ENCODE assay signal across 1 cellular context in the genomic region with DNA sequence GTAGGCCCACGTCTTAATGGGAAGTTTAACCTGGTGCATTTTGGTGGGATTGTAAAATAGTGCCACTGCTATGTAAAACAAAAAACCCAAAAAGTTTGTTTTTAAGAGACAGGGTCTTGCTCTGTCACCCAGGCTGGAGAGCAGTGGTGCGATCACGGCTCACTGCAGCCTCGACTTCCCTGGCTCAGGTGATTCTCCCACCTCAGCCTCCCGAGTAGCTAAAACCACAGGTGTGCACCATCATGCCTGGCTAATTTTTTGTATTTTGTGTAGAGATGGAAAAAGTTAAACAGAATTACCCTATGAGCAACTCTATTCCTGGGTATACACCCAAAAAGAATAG.
TF ChIP-seq lines count a peak whose summit lies in the region.

No MANE protein-coding gene starts in this region.

TF ChIP-seq in HepG2, 621 proteins besides CTCF, POLR2A, EP300 and RAD21:
- TF ChIP-seq, protein P1, sequence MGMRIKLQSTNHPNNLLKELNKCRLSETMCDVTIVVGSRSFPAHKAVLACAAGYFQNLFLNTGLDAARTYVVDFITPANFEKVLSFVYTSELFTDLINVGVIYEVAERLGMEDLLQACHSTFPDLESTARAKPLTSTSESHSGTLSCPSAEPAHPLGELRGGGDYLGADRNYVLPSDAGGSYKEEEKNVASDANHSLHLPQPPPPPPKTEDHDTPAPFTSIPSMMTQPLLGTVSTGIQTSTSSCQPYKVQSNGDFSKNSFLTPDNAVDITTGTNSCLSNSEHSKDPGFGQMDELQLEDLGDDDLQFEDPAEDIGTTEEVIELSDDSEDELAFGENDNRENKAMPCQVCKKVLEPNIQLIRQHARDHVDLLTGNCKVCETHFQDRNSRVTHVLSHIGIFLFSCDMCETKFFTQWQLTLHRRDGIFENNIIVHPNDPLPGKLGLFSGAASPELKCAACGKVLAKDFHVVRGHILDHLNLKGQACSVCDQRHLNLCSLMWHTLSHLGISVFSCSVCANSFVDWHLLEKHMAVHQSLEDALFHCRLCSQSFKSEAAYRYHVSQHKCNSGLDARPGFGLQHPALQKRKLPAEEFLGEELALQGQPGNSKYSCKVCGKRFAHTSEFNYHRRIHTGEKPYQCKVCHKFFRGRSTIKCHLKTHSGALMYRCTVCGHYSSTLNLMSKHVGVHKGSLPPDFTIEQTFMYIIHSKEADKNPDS (CRISPR knock-in tag; IDR thresholded peaks at IDR 0.05) = no peak
- TF ChIP-seq, protein P2, sequence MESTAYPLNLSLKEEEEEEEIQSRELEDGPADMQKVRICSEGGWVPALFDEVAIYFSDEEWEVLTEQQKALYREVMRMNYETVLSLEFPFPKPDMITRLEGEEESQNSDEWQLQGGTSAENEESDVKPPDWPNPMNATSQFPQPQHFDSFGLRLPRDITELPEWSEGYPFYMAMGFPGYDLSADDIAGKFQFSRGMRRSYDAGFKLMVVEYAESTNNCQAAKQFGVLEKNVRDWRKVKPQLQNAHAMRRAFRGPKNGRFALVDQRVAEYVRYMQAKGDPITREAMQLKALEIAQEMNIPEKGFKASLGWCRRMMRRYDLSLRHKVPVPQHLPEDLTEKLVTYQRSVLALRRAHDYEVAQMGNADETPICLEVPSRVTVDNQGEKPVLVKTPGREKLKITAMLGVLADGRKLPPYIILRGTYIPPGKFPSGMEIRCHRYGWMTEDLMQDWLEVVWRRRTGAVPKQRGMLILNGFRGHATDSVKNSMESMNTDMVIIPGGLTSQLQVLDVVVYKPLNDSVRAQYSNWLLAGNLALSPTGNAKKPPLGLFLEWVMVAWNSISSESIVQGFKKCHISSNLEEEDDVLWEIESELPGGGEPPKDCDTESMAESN (CRISPR knock-in tag; conservative IDR thresholded peaks at IDR 0.05) = no peak
- TF ChIP-seq MIXL1 (CRISPR knock-in tag; IDR thresholded peaks at IDR 0.05) (no peak), ZNF451 (CRISPR knock-in tag; IDR thresholded peaks at IDR 0.05) (no peak), ZNF776 (CRISPR knock-in tag; IDR thresholded peaks at IDR 0.05) (no peak), ZNF614 (CRISPR knock-in tag; IDR thresholded peaks at IDR 0.05; ENCODE audit: borderline replicate concordance) (no peak), HDAC1 (CRISPR knock-in tag; IDR thresholded peaks at IDR 0.05) (no peak), SETDB1 (CRISPR knock-in tag; IDR thresholded peaks at IDR 0.05; ENCODE audit: borderline replicate concordance) (no peak), ZNF891 (CRISPR knock-in tag; IDR thresholded peaks at IDR 0.05) (no peak), ZNF160 (CRISPR knock-in tag; IDR thresholded peaks at IDR 0.05) (no peak), DR1 (CRISPR knock-in tag; IDR thresholded peaks at IDR 0.05) (no peak), YY1 (IDR thresholded peaks at IDR 0.05; ENCODE audit: insufficient read depth, insufficient replicate concordance, low read depth, low read length) (no peak)
